Comparison of ENCODE assay signal across 18 cellular contexts in genomic region chr2:444937-445884, GRCh38.
DNase-seq lines count a peak whose midpoint lies in the region; ATAC-seq and TF ChIP-seq lines count a peak whose summit lies in the region.
"Had no signal": no experiment of that assay in that cellular context is flagged by ENCODE, and none has a peak within 500 bp of the region (broad histone marks: within the 10 kb centered on the region; RNA-seq: fewer than 3 reads in every experiment).

No MANE protein-coding gene starts in this region.

- POLR2A ChIA-PET in activated naive CD8-positive, alpha-beta T cell treated with anti-CD3 and anti-CD28 coated beads, Interleukin-2, amount 10 ng/mL, durations not matched to agents 7 days and 5 days (lab: Charles Lee): no interaction called here

- no peaks in the 10 kb centered on the region for H3K9me3 Mint-ChIP-seq in activated CD8-positive, alpha-beta memory T cell treated with anti-CD3 and anti-CD28 coated beads, Interleukin-2, amount 10 ng/mL, durations not matched to agents 7 days and 5 days (ENCODE audit: low read depth)
- no peaks in the 10 kb centered on the region for H3K9me3 Mint-ChIP-seq in IgD-negative memory B cell
- no peaks in the 10 kb centered on the region for H3K9me3 Mint-ChIP-seq in activated naive CD8-positive, alpha-beta T cell treated with anti-CD3 and anti-CD28 coated beads, Interleukin-2, amount 10 ng/mL, durations not matched to agents 7 days and 5 days
- H3K9me3 Mint-ChIP-seq in progenitor cell of endocrine pancreas (ENCODE audit: low read depth): no peaks in the 10 kb centered on the region
- H3K9me3 Mint-ChIP-seq in endothelial cell (ENCODE audit: unreplicated experiment): no peaks in the 10 kb centered on the region
- H3K9me3 Mint-ChIP-seq: activated naive CD4-positive, alpha-beta T cell treated with anti-CD3 and anti-CD28 coated beads for 36 hours; stimulated activated naive CD8-positive, alpha-beta T cell treated with anti-CD3 and anti-CD28 coated beads, Interleukin-15, Interleukin-2, amounts not matched to agents 100 ng/mL and 50 ng/mL, for 24 hours had no signal

- no peak overlapping the region for H3K27ac Mint-ChIP-seq in activated CD8-positive, alpha-beta memory T cell treated with anti-CD3 and anti-CD28 coated beads, Interleukin-2, amount 10 ng/mL, durations not matched to agents 7 days and 5 days
- H3K27ac Mint-ChIP-seq in IgD-negative memory B cell (peak overlapping the region; percentile 83 to 94 (median 85)), progenitor cell of endocrine pancreas (peak overlapping the region; percentile 67), endothelial cell (ENCODE audit: unreplicated experiment) (no peak overlapping the region)
- no peak overlapping the region for H3K27ac Mint-ChIP-seq in activated naive CD8-positive, alpha-beta T cell treated with anti-CD3 and anti-CD28 coated beads, Interleukin-2, amount 10 ng/mL, durations not matched to agents 7 days and 5 days
- H3K27ac Mint-ChIP-seq: activated naive CD4-positive, alpha-beta T cell treated with anti-CD3 and anti-CD28 coated beads for 36 hours; stimulated activated naive CD8-positive, alpha-beta T cell treated with anti-CD3 and anti-CD28 coated beads, Interleukin-15, Interleukin-2, amounts not matched to agents 100 ng/mL and 50 ng/mL, for 24 hours had no signal

- CTCF ChIA-PET in activated CD8-positive, alpha-beta memory T cell treated with anti-CD3 and anti-CD28 coated beads, Interleukin-2, amount 10 ng/mL, durations not matched to agents 7 days and 5 days (lab: Charles Lee): no interaction called here

- H3K36me3 Mint-ChIP-seq in activated CD8-positive, alpha-beta memory T cell treated with anti-CD3 and anti-CD28 coated beads, Interleukin-2, amount 10 ng/mL, durations not matched to agents 7 days and 5 days: no peaks in the 10 kb centered on the region
- H3K36me3 Mint-ChIP-seq in IgD-negative memory B cell (no peaks in the 10 kb centered on the region), progenitor cell of endocrine pancreas (ENCODE audit: insufficient read depth) (no peaks in the 10 kb centered on the region), endothelial cell (ENCODE audit: low read depth, unreplicated experiment) (no peaks in the 10 kb centered on the region)
- no peaks in the 10 kb centered on the region for H3K36me3 Mint-ChIP-seq in activated naive CD8-positive, alpha-beta T cell treated with anti-CD3 and anti-CD28 coated beads, Interleukin-2, amount 10 ng/mL, durations not matched to agents 7 days and 5 days

- no peaks in the 10 kb centered on the region for H3K27me3 Mint-ChIP-seq in activated CD8-positive, alpha-beta memory T cell treated with anti-CD3 and anti-CD28 coated beads, Interleukin-2, amount 10 ng/mL, durations not matched to agents 7 days and 5 days
- no peaks in the 10 kb centered on the region for H3K27me3 Mint-ChIP-seq in IgD-negative memory B cell
- H3K27me3 Mint-ChIP-seq in activated naive CD8-positive, alpha-beta T cell treated with anti-CD3 and anti-CD28 coated beads, Interleukin-2, amount 10 ng/mL, durations not matched to agents 7 days and 5 days: no peaks in the 10 kb centered on the region
- peaks cover 4% of the 10 kb centered on the region for H3K27me3 Mint-ChIP-seq in progenitor cell of endocrine pancreas
- H3K27me3 Mint-ChIP-seq in endothelial cell (ENCODE audit: unreplicated experiment): no peaks in the 10 kb centered on the region
- H3K27me3 Mint-ChIP-seq: stimulated activated naive CD8-positive, alpha-beta T cell treated with anti-CD3 and anti-CD28 coated beads, Interleukin-15, Interleukin-2, amounts not matched to agents 100 ng/mL and 50 ng/mL, for 24 hours had no signal

- H3K4me3 Mint-ChIP-seq in activated CD8-positive, alpha-beta memory T cell treated with anti-CD3 and anti-CD28 coated beads, Interleukin-2, amount 10 ng/mL, durations not matched to agents 7 days and 5 days: no peak overlapping the region
- H3K4me3 Mint-ChIP-seq in IgD-negative memory B cell: peak overlapping the region; percentile 60 to 91 (median 77)
- no peak overlapping the region for H3K4me3 Mint-ChIP-seq in activated naive CD8-positive, alpha-beta T cell treated with anti-CD3 and anti-CD28 coated beads, Interleukin-2, amount 10 ng/mL, durations not matched to agents 7 days and 5 days
- H3K4me3 Mint-ChIP-seq in progenitor cell of endocrine pancreas (ENCODE audit: low read depth): no peak overlapping the region
- no peak overlapping the region for H3K4me3 Mint-ChIP-seq in endothelial cell (ENCODE audit: unreplicated experiment)
- H3K4me3 Mint-ChIP-seq: activated naive CD4-positive, alpha-beta T cell treated with anti-CD3 and anti-CD28 coated beads for 36 hours; stimulated activated naive CD8-positive, alpha-beta T cell treated with anti-CD3 and anti-CD28 coated beads, Interleukin-15, Interleukin-2, amounts not matched to agents 100 ng/mL and 50 ng/mL, for 24 hours had no signal

- peaks cover 18% of the 10 kb centered on the region for H3K4me1 Mint-ChIP-seq in activated CD8-positive, alpha-beta memory T cell treated with anti-CD3 and anti-CD28 coated beads, Interleukin-2, amount 10 ng/mL, durations not matched to agents 7 days and 5 days
- H3K4me1 Mint-ChIP-seq in IgD-negative memory B cell (peaks cover 39 to 51% (median 45%) of the 10 kb centered on the region in 3 donors), progenitor cell of endocrine pancreas (ENCODE audit: low read depth) (peaks cover 42% of the 10 kb centered on the region), endothelial cell (ENCODE audit: unreplicated experiment) (peaks cover 4% of the 10 kb centered on the region)
- H3K4me1 Mint-ChIP-seq in activated naive CD8-positive, alpha-beta T cell treated with anti-CD3 and anti-CD28 coated beads, Interleukin-2, amount 10 ng/mL, durations not matched to agents 7 days and 5 days: peaks cover 3% of the 10 kb centered on the region

- ATAC-seq in activated CD8-positive, alpha-beta memory T cell treated with anti-CD3 and anti-CD28 coated beads, Interleukin-2, amount 10 ng/mL, durations not matched to agents 7 days and 5 days: no peak
- ATAC-seq in activated naive CD8-positive, alpha-beta T cell treated with anti-CD3 and anti-CD28 coated beads, Interleukin-2, amount 10 ng/mL, durations not matched to agents 7 days and 5 days (ENCODE audit: low read depth): peak; percentile 45
- no peak for ATAC-seq in HG02678 (IDR thresholded peaks at IDR 0.05; ENCODE audit: unreplicated experiment)

- TF ChIP-seq CTCF in progenitor cell of endocrine pancreas (IDR thresholded peaks at IDR 0.05; ENCODE audit: unreplicated experiment) (no peak), endothelial cell (IDR thresholded peaks at IDR 0.05; ENCODE audit: unreplicated experiment) (no peak)

- DNase-seq in activated CD8-positive, alpha-beta memory T cell treated with anti-CD3 and anti-CD28 coated beads, Interleukin-2, amount 50 U/mL, for 1 hour (ENCODE audit: extremely low read depth): peak; percentile 37
- no peak for DNase-seq in activated CD8-positive, alpha-beta memory T cell treated with anti-CD3 and anti-CD28 coated beads, Interleukin-2, amount 10 ng/mL, durations not matched to agents 7 days and 5 days
- no peak for DNase-seq in activated naive CD8-positive, alpha-beta T cell treated with anti-CD3 and anti-CD28 coated beads, Interleukin-2, amount 10 ng/mL, durations not matched to agents 7 days and 5 days
- DNase-seq in progenitor cell of endocrine pancreas (ENCODE audit: low spot score, unreplicated experiment) (no peak), endothelial cell (ENCODE audit: low spot score) (no peak), NCI-H1105 treated with DMSO at 0.1 percent for 48 hours (lab: John Stamatoyannopoulos, UW) (no peak)
- DNase-seq: activated naive CD4-positive, alpha-beta T cell treated with anti-CD3 and anti-CD28 coated beads for 36 hours; DMS79 treated with DMSO at 0.1 percent for 48 hours; esophagus squamous epithelium; H7; KG1; NCI-H1048; NCI-H82; Peyer's patch; upper lobe of left lung had no signal

Comparison
In these comparisons a context has a peak if more than half of its experiments do, and no peak if none do; other contexts are left out.
1. H3K27ac Mint-ChIP-seq: peak in IgD-negative memory B cell (3 of 3) and progenitor cell of endocrine pancreas (single experiment); none in activated CD8-positive, alpha-beta memory T cell treated with anti-CD3 and anti-CD28 coated beads, Interleukin-2, amount 10 ng/mL, durations not matched to agents 7 days and 5 days (single experiment), activated naive CD8-positive, alpha-beta T cell treated with anti-CD3 and anti-CD28 coated beads, Interleukin-2, amount 10 ng/mL, durations not matched to agents 7 days and 5 days (single experiment) and endothelial cell (single experiment).
2. H3K4me3 Mint-ChIP-seq: peak in IgD-negative memory B cell (4 of 4); none in activated CD8-positive, alpha-beta memory T cell treated with anti-CD3 and anti-CD28 coated beads, Interleukin-2, amount 10 ng/mL, durations not matched to agents 7 days and 5 days (single experiment), activated naive CD8-positive, alpha-beta T cell treated with anti-CD3 and anti-CD28 coated beads, Interleukin-2, amount 10 ng/mL, durations not matched to agents 7 days and 5 days (single experiment), progenitor cell of endocrine pancreas (single experiment) and endothelial cell (single experiment).